ENCODE assay signal across 9 cellular contexts in genomic region chr12:110688446-110689001, GRCh38. TPM values are rescaled to one million over a fixed set of nuclear protein-coding genes. Genes with fewer than 3 reads are reported as not detected.
A peak's percentile ranks its signal among the peaks of the same experiment; 100 is the strongest.
DNase-seq lines count a peak whose midpoint lies in the region; ATAC-seq, FAIRE-seq and TF ChIP-seq lines count a peak whose summit lies in the region.
"Had no signal": no experiment of that assay in that cellular context is flagged by ENCODE, and none has a peak within 500 bp of the region (broad histone marks: within the 10 kb centered on the region; RNA-seq: fewer than 3 reads in every experiment).

No MANE protein-coding gene starts in this region.

- TF ChIP-seq CTCF in chondrocyte (IDR thresholded peaks at IDR 0.05) (no peak), mesothelial cell of epicardium (IDR thresholded peaks at IDR 0.05; ENCODE audit: unreplicated experiment) (no peak)

- H3K4me3 Mint-ChIP-seq in chondrocyte (ENCODE audit: unreplicated experiment) (peak overlapping the region; percentile 66), mesothelial cell of epicardium (peak overlapping the region; percentile 72)

- peaks cover 10% of the 10 kb centered on the region; the same call in 1 of the 2 replicates for H4K20me1 ChIP-seq in BLaER1

- no peak for FAIRE-seq in RCC 7860 (lab: Jason Lieb, UNC)
- FAIRE-seq: islet of Langerhans had no signal

- peaks cover 82% of the 10 kb centered on the region for H3K4me1 ChIP-seq in BLaER1

- H3K27ac Mint-ChIP-seq in chondrocyte (ENCODE audit: unreplicated experiment) (no peak overlapping the region), mesothelial cell of epicardium (no peak overlapping the region)

- H3K27me3 ChIP-seq in BLaER1 = no peaks in the 10 kb centered on the region

- H3K27me3 Mint-ChIP-seq in chondrocyte (ENCODE audit: low read depth) (peaks cover 8% of the 10 kb centered on the region), mesothelial cell of epicardium (ENCODE audit: low read depth) (peaks cover 26% of the 10 kb centered on the region)

- ATAC-seq in HG02970 (IDR thresholded peaks at IDR 0.05; ENCODE audit: low FRiP score, unreplicated experiment) (peak; percentile 13), HG02870 (IDR thresholded peaks at IDR 0.05; ENCODE audit: unreplicated experiment) (no peak), GM18498 (IDR thresholded peaks at IDR 0.05; ENCODE audit: unreplicated experiment) (no peak)

- H3K36me3 ChIP-seq in BLaER1 = peaks cover 21% of the 10 kb centered on the region

- peak overlapping the region; percentile 87 for H3K27ac ChIP-seq in BLaER1

- H3K4me1 Mint-ChIP-seq in chondrocyte (ENCODE audit: low read depth) (peaks cover 10% of the 10 kb centered on the region), mesothelial cell of epicardium (peaks cover 12% of the 10 kb centered on the region)

- H3K9ac ChIP-seq in BLaER1 = peak overlapping the region; percentile 88

- H3K9me3 ChIP-seq in BLaER1 = peaks cover 19% of the 10 kb centered on the region

- H3K9me3 Mint-ChIP-seq in chondrocyte (ENCODE audit: low read depth) = peaks cover 2% of the 10 kb centered on the region
- peaks cover 14% of the 10 kb centered on the region for H3K9me3 Mint-ChIP-seq in mesothelial cell of epicardium

- peak overlapping the region; percentile 81 for H3K4me3 ChIP-seq in BLaER1

- peak overlapping the region; percentile 100 for H3K4me2 ChIP-seq in BLaER1

- no peak for DNase-seq in chondrocyte (ENCODE audit: low spot score)
- no peak for DNase-seq in mesothelial cell of epicardium (ENCODE audit: low spot score in 2 of 2, unreplicated experiment in 2 of 2)
- no peak for DNase-seq in RCC 7860 (ENCODE audit: low spot score)
- DNase-seq in putamen (ENCODE audit: low spot score) = no peak

- H3K36me3 Mint-ChIP-seq in chondrocyte (ENCODE audit: low read depth) (peaks cover 2% of the 10 kb centered on the region), mesothelial cell of epicardium (peaks cover 9% of the 10 kb centered on the region)

RNA-seq across cellular contexts. Expression of gene HVCN1, which starts 0.4 kb away (rescaled TPM):
- total RNA-seq in chondrocyte (1.2 to 1.3 TPM (median 1.2 TPM) in 3 replicates), mesothelial cell of epicardium (5.1 to 7.0 TPM (median 6.1 TPM) in 3 replicates)

RNA-seq across cellular contexts. Expression of gene PPP1CC, which starts 54.2 kb away (rescaled TPM):
- total RNA-seq in chondrocyte (71.8 to 91.4 TPM (median 82.5 TPM) in 3 replicates), mesothelial cell of epicardium (147 to 156 TPM (median 150 TPM) in 3 replicates)
